ENCODE assay signal across 31 cellular contexts in the genomic region with DNA sequence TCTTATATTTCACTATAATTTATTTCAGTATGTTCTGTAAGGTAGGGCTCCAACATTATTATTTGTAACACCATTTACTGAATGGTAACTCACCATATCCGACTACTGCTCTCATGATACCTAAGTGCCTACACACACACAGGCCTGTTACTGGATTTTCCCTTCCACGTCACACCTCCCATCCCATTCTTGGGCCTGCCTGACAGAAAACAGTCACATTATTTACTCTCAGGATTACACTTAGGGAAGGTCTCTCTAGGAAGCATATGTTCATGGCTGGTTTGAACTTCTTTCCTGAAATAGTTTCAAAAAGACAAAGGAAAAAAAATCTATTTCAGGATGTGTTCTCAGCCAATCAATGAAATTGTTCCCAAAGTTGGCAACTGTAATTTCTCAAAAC.
"Had no signal": no experiment of that assay in that cellular context is flagged by ENCODE, and none has a peak within 500 bp of the region (broad histone marks: within the 10 kb centered on the region; RNA-seq: fewer than 3 reads in every experiment).

No MANE protein-coding gene starts in this region.

- H3K36me3 ChIP-seq: brain microvascular endothelial cell, left lung, pancreas, right atrium auricular region, stomach, thyroid gland, upper lobe of right lung had no signal

- H3K4me3 ChIP-seq: esophagus squamous epithelium, left lung, lung, pancreas, right atrium auricular region, SK-N-MC, smooth muscle cell, stomach, thyroid gland, upper lobe of right lung had no signal

- H3K27ac Mint-ChIP-seq: activated naive CD8-positive, alpha-beta T cell treated with anti-CD3 and anti-CD28 coated beads for 36 hours; activated T-helper 2 cell treated with anti-CD3 and anti-CD28 coated beads, Interferon-gamma antibody, Interleukin-2, Interleukin-4, amounts not matched to agents 10 μg/mL and 5 μg/mL and 100 μg/mL, durations not matched to agents 14 hours and 24 hours and 36 hours; endodermal cell; naive B cell; stimulated activated naive B cell treated with anti-CD40 and anti-IgM and Interleukin-4, amounts not matched to agents 10 μg/mL and 1 μg/mL and 100 μg/mL, for 72 hours; T-helper 1 cell treated with Interleukin-12 subunit alpha and Interleukin-12 subunit beta and Interleukin-4 antibody, amounts not matched to agents 30 μg/mL and 1 μg/mL, for 36 hours had no signal

- H3K27me3 Mint-ChIP-seq: activated naive CD8-positive, alpha-beta T cell treated with anti-CD3 and anti-CD28 coated beads for 36 hours; naive B cell; stimulated activated naive B cell treated with anti-CD40 and anti-IgM and Interleukin-4, amounts not matched to agents 10 μg/mL and 1 μg/mL and 100 μg/mL, for 72 hours had no signal

- ATAC-seq: activated CD4-positive, CD25-positive, alpha-beta regulatory T cell treated with anti-CD3 and anti-CD28 coated beads, Interleukin-2, amount 50 U/mL, for 24 hours; left lung; pancreas; stimulated activated naive B cell treated with anti-CD40 and anti-IgM and Interleukin-4, amounts not matched to agents 10 μg/mL and 1 μg/mL and 100 μg/mL, for 72 hours; upper lobe of right lung had no signal

- H3K4me3 Mint-ChIP-seq: activated naive CD8-positive, alpha-beta T cell treated with anti-CD3 and anti-CD28 coated beads for 36 hours; endodermal cell; naive B cell; neural crest cell; stimulated activated naive B cell treated with anti-CD40 and anti-IgM and Interleukin-4, amounts not matched to agents 10 μg/mL and 1 μg/mL and 100 μg/mL, for 72 hours; T-helper 1 cell treated with Interleukin-12 subunit alpha and Interleukin-12 subunit beta and Interleukin-4 antibody, amounts not matched to agents 30 μg/mL and 1 μg/mL, for 36 hours had no signal

- DNase-seq: activated CD4-positive, alpha-beta T cell treated with anti-CD3 and anti-CD28 coated beads for 48 hours; activated CD4-positive, alpha-beta T cell treated with anti-CD3 and anti-CD28 coated beads, Interleukin-2, amount 50 U/mL, for 48 hours; activated CD8-positive, alpha-beta memory T cell treated with anti-CD3 and anti-CD28 coated beads, Interleukin-2, amount 50 U/mL, for 4 hours; activated naive CD8-positive, alpha-beta T cell treated with anti-CD3 and anti-CD28 coated beads for 36 hours; activated T-cell treated with anti-CD3 and anti-CD28 coated beads, Interleukin-2, amount 50 U/mL, for 1 hour; brain microvascular endothelial cell; endodermal cell; esophagus squamous epithelium; foreskin melanocyte; left lung; naive B cell; nucleus accumbens; pancreas; stimulated activated CD4-positive, alpha-beta T cell treated with anti-CD3 and anti-CD28 coated beads, Interleukin-1b, Interleukin-23, amount 100 ng/mL, for 48 hours; stimulated activated CD4-positive, alpha-beta T cell treated with anti-CD3 and anti-CD28 coated beads, Interleukin-4, amount 100 ng/mL, for 4 hours; stimulated activated CD8-positive, alpha-beta memory T cell treated with anti-CD3 and anti-CD28 coated beads, Interleukin-4, amount 100 ng/mL, for 48 hours; stimulated activated naive B cell treated with anti-CD40 and anti-IgM and Interleukin-4, amounts not matched to agents 10 μg/mL and 1 μg/mL and 100 μg/mL, for 72 hours; stomach; T1000; thyroid gland; upper lobe of right lung; WERI-Rb-1 had no signal

- H3K9me3 Mint-ChIP-seq: activated T-helper 2 cell treated with anti-CD3 and anti-CD28 coated beads, Interferon-gamma antibody, Interleukin-2, Interleukin-4, amounts not matched to agents 10 μg/mL and 5 μg/mL and 100 μg/mL, durations not matched to agents 14 hours and 24 hours and 36 hours; endodermal cell; naive B cell; neural crest cell had no signal

- H3K9me3 ChIP-seq: esophagus squamous epithelium, left lung, pancreas, right atrium auricular region, stomach, thyroid gland, upper lobe of right lung had no signal

- H3K27ac ChIP-seq: brain microvascular endothelial cell, left lung, pancreas, right atrium auricular region, SK-N-MC, stomach, thyroid gland, upper lobe of right lung, WERI-Rb-1 had no signal

- FAIRE-seq: astrocyte, pancreas had no signal
